Comparison of ENCODE assay signal across 27 cellular contexts in the genomic region with DNA sequence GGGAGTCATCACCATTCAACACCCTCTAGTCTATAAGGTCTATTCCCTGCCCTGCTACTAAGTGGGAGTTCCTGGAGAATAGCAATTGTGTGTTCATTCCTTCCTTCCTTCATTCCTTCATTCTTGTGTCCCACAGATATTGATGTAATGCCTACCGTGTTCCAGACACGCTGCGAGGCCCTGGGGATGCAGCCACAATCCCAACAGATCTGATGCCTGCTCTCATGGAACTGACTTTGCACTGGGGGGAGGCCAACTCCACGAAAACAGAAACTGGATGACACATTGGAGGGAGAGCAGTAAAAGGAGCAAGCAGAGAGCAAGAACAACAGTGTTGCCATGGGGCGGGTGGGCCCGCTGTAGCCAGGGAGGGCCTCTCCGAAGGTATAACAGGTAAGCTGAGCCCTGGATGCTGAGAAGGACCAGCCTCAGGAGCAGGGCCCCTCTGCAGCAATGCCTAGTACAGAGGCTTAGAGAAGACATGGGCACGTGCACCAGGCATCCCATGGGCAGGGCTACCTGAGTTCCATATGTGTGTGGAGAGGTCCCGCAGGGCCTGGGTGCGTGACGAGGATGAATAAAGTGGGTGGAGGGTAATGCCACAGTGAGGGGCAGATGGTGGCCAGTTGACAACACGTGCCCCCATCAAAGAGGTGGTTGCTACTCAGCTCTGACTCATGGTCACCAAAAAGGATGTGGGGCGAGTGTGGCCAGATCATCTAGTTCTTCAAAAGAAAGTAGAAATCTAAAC.
DNase-seq lines count a peak whose midpoint lies in the region; ATAC-seq, FAIRE-seq and TF ChIP-seq lines count a peak whose summit lies in the region.
"Had no signal": no experiment of that assay in that cellular context is flagged by ENCODE, and none has a peak within 500 bp of the region (broad histone marks: within the 10 kb centered on the region; RNA-seq: fewer than 3 reads in every experiment).

No MANE protein-coding gene starts in this region.

- H3K27me3 Mint-ChIP-seq in astrocyte (ENCODE audit: low read depth, unreplicated experiment) (no peaks in the 10 kb centered on the region), nephron progenitor cell (ENCODE audit: low read depth, poor library complexity) (peaks cover 12% of the 10 kb centered on the region)
- H3K27me3 Mint-ChIP-seq in activated CD8-positive, alpha-beta T cell treated with anti-CD3 and anti-CD28 coated beads, Interleukin-2, amount 10 ng/mL, durations not matched to agents 7 days and 5 days (ENCODE audit: low read depth): no peaks in the 10 kb centered on the region
- H3K27me3 Mint-ChIP-seq: activated CD4-positive, alpha-beta memory T cell treated with anti-CD3 and anti-CD28 coated beads for 36 hours had no signal

- H3K4me3 ChIP-seq in ACC112 (ENCODE audit: low read depth, low read length): no peak overlapping the region
- H3K4me3 ChIP-seq in astrocyte (ENCODE audit: insufficient read depth, low read depth, low read length): no peak overlapping the region
- H3K4me3 ChIP-seq in neuronal stem cell (ENCODE audit: low read length in 2 of 2): no peak overlapping the region
- no peak overlapping the region for H3K4me3 ChIP-seq in lower leg skin (ENCODE audit: low read depth, poor library complexity, severe bottlenecking)
- H3K4me3 ChIP-seq: colonic mucosa, gastrocnemius medialis, mucosa of descending colon, neural progenitor cell, psoas muscle, vagina had no signal

- WGBS in neuronal stem cell (ENCODE audit: extremely low coverage in 2 of 2, insufficient read length in 2 of 2, insufficient replicate concordance in 1 of 2), 2 donors: no CpG with 5 or more reads among the region's 13 CpGs
- WGBS in lower leg skin, 2 donors: 88 to 92% methylated on average over 13 of the region's 13 CpGs

- H3K4ac ChIP-seq in neuronal stem cell (ENCODE audit: low read length): no peak overlapping the region

- H3K14ac ChIP-seq in neuronal stem cell (ENCODE audit: low read length): no peak overlapping the region

- no peak overlapping the region for H3K23ac ChIP-seq in neuronal stem cell (ENCODE audit: low read depth, low read length, poor library complexity)

- no peaks in the 10 kb centered on the region for H3K79me1 ChIP-seq in neuronal stem cell (ENCODE audit: low read depth, low read length)

- H3K9me3 ChIP-seq in astrocyte (ENCODE audit: insufficient read depth, low read depth, low read length): no peaks in the 10 kb centered on the region
- H3K9me3 ChIP-seq in neuronal stem cell (replicated peaks in 1 of 2; ENCODE audit: control insufficient read depth in 2 of 2, insufficient read depth in 1 of 2, low read depth in 1 of 2, low read length in 2 of 2): no peaks in the 10 kb centered on the region
- H3K9me3 ChIP-seq: colonic mucosa, gastrocnemius medialis, mucosa of descending colon, psoas muscle, vagina had no signal

- H4K8ac ChIP-seq in neuronal stem cell (ENCODE audit: low read depth, low read length): no peak overlapping the region

- peaks cover 8% of the 10 kb centered on the region for H3K9me3 Mint-ChIP-seq in astrocyte (ENCODE audit: unreplicated experiment)
- H3K9me3 Mint-ChIP-seq in activated CD8-positive, alpha-beta T cell treated with anti-CD3 and anti-CD28 coated beads, Interleukin-2, amount 10 ng/mL, durations not matched to agents 7 days and 5 days (ENCODE audit: insufficient read depth): peaks cover 5% of the 10 kb centered on the region
- peaks cover 12% of the 10 kb centered on the region for H3K9me3 Mint-ChIP-seq in nephron progenitor cell

- H2BK12ac ChIP-seq in neuronal stem cell (ENCODE audit: low read length): no peak overlapping the region

- peak; percentile 52 for DNase-seq in HT1080 (ENCODE audit: low read depth)
- DNase-seq in astrocyte (ENCODE audit: low read depth): peak; percentile 66
- no peak for DNase-seq in neuronal stem cell (ENCODE audit: low spot score)
- no peak for DNase-seq in activated CD8-positive, alpha-beta T cell treated with anti-CD3 and anti-CD28 coated beads, Interleukin-2, amount 10 ng/mL, durations not matched to agents 7 days and 5 days
- no peak for DNase-seq in nephron progenitor cell
- no peak for DNase-seq in lower leg skin (ENCODE audit: low spot score in 2 of 2)
- DNase-seq: activated CD4-positive, alpha-beta memory T cell treated with anti-CD3 and anti-CD28 coated beads for 36 hours; activated effector memory CD4-positive, alpha-beta T cell treated with anti-CD3 and anti-CD28 coated beads, Interleukin-2, amount 50 U/mL, for 16 hours; activated naive CD8-positive, alpha-beta T cell treated with anti-CD3 and anti-CD28 coated beads, Interleukin-2, amount 50 U/mL, for 24 hours; C1 segment of cervical spinal cord; colonic mucosa; DND-41; gastrocnemius medialis; hippocampal formation; mucosa of descending colon; NCI-H1417; NCI-H2081; NCI-H82; psoas muscle; SHP77 had no signal

- H3K4me3 Mint-ChIP-seq in astrocyte (ENCODE audit: unreplicated experiment) (peak overlapping the region; percentile 18), nephron progenitor cell (no peak overlapping the region)
- no peak overlapping the region for H3K4me3 Mint-ChIP-seq in activated CD8-positive, alpha-beta T cell treated with anti-CD3 and anti-CD28 coated beads, Interleukin-2, amount 10 ng/mL, durations not matched to agents 7 days and 5 days
- H3K4me3 Mint-ChIP-seq: activated CD4-positive, alpha-beta memory T cell treated with anti-CD3 and anti-CD28 coated beads for 36 hours; activated naive CD8-positive, alpha-beta T cell treated with anti-CD3 and anti-CD28 coated beads, Interleukin-2, amount 50 U/mL, for 24 hours; neural progenitor cell had no signal

- H2BK15ac ChIP-seq in neuronal stem cell (ENCODE audit: low read length): no peak overlapping the region

- peak overlapping the region; percentile 16 for H2AK5ac ChIP-seq in neuronal stem cell (ENCODE audit: low read depth, low read length)

- H3K18ac ChIP-seq in neuronal stem cell (ENCODE audit: low read length): no peak overlapping the region

- H3K79me2 ChIP-seq in ACC112 (ENCODE audit: control insufficient read depth, insufficient read depth, low read length, unreplicated experiment) (no peaks in the 10 kb centered on the region), astrocyte (ENCODE audit: insufficient read depth, low read length) (peaks cover 18% of the 10 kb centered on the region)

- peaks cover 34% of the 10 kb centered on the region for H3K4me1 Mint-ChIP-seq in astrocyte (ENCODE audit: low read depth, unreplicated experiment)
- peaks cover 18% of the 10 kb centered on the region for H3K4me1 Mint-ChIP-seq in activated CD8-positive, alpha-beta T cell treated with anti-CD3 and anti-CD28 coated beads, Interleukin-2, amount 10 ng/mL, durations not matched to agents 7 days and 5 days (ENCODE audit: low read depth)
- peaks cover 9% of the 10 kb centered on the region for H3K4me1 Mint-ChIP-seq in nephron progenitor cell

- no peak overlapping the region for H2BK120ac ChIP-seq in neuronal stem cell (ENCODE audit: low read depth, low read length)

- no peak overlapping the region for H2BK5ac ChIP-seq in neuronal stem cell (ENCODE audit: low read length)

- peak overlapping the region; percentile 1 for H3K4me2 ChIP-seq in astrocyte (ENCODE audit: low read length)
- H3K4me2 ChIP-seq in neuronal stem cell (ENCODE audit: insufficient read depth, low read length, poor library complexity, severe bottlenecking): no peak overlapping the region
- H3K4me2 ChIP-seq: neural progenitor cell had no signal

- intact Hi-C loops in lower leg skin (cut with DNase I; ENCODE audit: low total_unique reads): no loop called here

- H3K36me3 ChIP-seq in ACC112 (ENCODE audit: insufficient read depth, low read length) (peaks cover 2% of the 10 kb centered on the region; the same call in 1 of the 2 replicates), astrocyte (ENCODE audit: insufficient read depth, low read length) (no peaks in the 10 kb centered on the region), neuronal stem cell (replicated peaks in 1 of 2; ENCODE audit: control insufficient read depth in 2 of 2, insufficient read depth in 2 of 2, low read length in 2 of 2) (no peaks in the 10 kb centered on the region)
- H3K36me3 ChIP-seq: colonic mucosa, gastrocnemius medialis, neural progenitor cell, vagina had no signal

- no peak for FAIRE-seq in astrocyte (lab: Jason Lieb, UNC)
- FAIRE-seq: islet of Langerhans had no signal

- H3K9ac ChIP-seq in astrocyte (ENCODE audit: low read length) (peak overlapping the region; percentile 92), neuronal stem cell (ENCODE audit: low read depth, low read length, poor library complexity) (peak overlapping the region; percentile 39)
- H3K9ac ChIP-seq: neural progenitor cell had no signal

- TF ChIP-seq CTCF in astrocyte (IDR thresholded peaks at IDR 0.05; ENCODE audit: insufficient read depth, low read depth, low read length) (no peak), nephron progenitor cell (IDR thresholded peaks at IDR 0.05) (no peak), lower leg skin (IDR thresholded peaks at IDR 0.05) (no peak)

- peaks cover 6% of the 10 kb centered on the region for H3K36me3 Mint-ChIP-seq in astrocyte (ENCODE audit: low read depth, unreplicated experiment)
- peaks cover 3% of the 10 kb centered on the region for H3K36me3 Mint-ChIP-seq in activated CD8-positive, alpha-beta T cell treated with anti-CD3 and anti-CD28 coated beads, Interleukin-2, amount 10 ng/mL, durations not matched to agents 7 days and 5 days (ENCODE audit: low read depth)
- peaks cover 4% of the 10 kb centered on the region for H3K36me3 Mint-ChIP-seq in nephron progenitor cell (ENCODE audit: low read depth)
- H3K36me3 Mint-ChIP-seq: neural progenitor cell had no signal

- no peak for ATAC-seq in activated CD8-positive, alpha-beta T cell treated with anti-CD3 and anti-CD28 coated beads, Interleukin-2, amount 10 ng/mL, durations not matched to agents 7 days and 5 days
- no peak for ATAC-seq in GM18861 (IDR thresholded peaks at IDR 0.05; ENCODE audit: unreplicated experiment)
- ATAC-seq: activated CD4-positive, CD25-positive, alpha-beta regulatory T cell treated with anti-CD3 and anti-CD28 coated beads, Interleukin-2, amount 50 U/mL, for 24 hours; activated naive CD8-positive, alpha-beta T cell treated with anti-CD3 and anti-CD28 coated beads, Interleukin-2, amount 50 U/mL, for 24 hours; esophagus mucosa; gastrocnemius medialis; mucosa of descending colon; psoas muscle had no signal

- POLR2A ChIA-PET in activated CD8-positive, alpha-beta T cell treated with anti-CD3 and anti-CD28 coated beads, Interleukin-2, amount 10 ng/mL, durations not matched to agents 7 days and 5 days (lab: Charles Lee): no interaction called here

- H3K27ac ChIP-seq in ACC112 (ENCODE audit: low read depth, low read length): peak overlapping the region; percentile 27; the same call in 1 of the 2 replicates
- H3K27ac ChIP-seq in astrocyte (ENCODE audit: low read depth, low read length): peak overlapping the region; percentile 100
- H3K27ac ChIP-seq in neuronal stem cell (replicated peaks; ENCODE audit: low read length): no peak overlapping the region
- H3K27ac ChIP-seq: colonic mucosa, gastrocnemius medialis, neural progenitor cell, psoas muscle, vagina had no signal

- H4K20me1 ChIP-seq in astrocyte (ENCODE audit: insufficient read depth, low read length): no peaks in the 10 kb centered on the region

- H2AFZ ChIP-seq in ACC112 (ENCODE audit: low read length, unreplicated experiment) (no peak overlapping the region), astrocyte (ENCODE audit: low read depth, low read length) (no peak overlapping the region), neuronal stem cell (ENCODE audit: low read length) (no peak overlapping the region)
- H2AFZ ChIP-seq: neural progenitor cell had no signal

- TF ChIP-seq POLR2A in lower leg skin (IDR thresholded peaks at IDR 0.05): no peak

- no peaks in the 10 kb centered on the region for H3K27me3 ChIP-seq in ACC112 (ENCODE audit: insufficient read depth, low read length)
- H3K27me3 ChIP-seq in astrocyte (ENCODE audit: insufficient read depth, low read length): no peaks in the 10 kb centered on the region
- H3K27me3 ChIP-seq in neuronal stem cell (ENCODE audit: control insufficient read depth in 3 of 3, insufficient read depth in 3 of 3, low read depth in 1 of 3, low read length in 3 of 3): no peaks in the 10 kb centered on the region
- H3K27me3 ChIP-seq: colonic mucosa, gastrocnemius medialis, neural progenitor cell, vagina had no signal

- H3K27ac Mint-ChIP-seq in astrocyte (ENCODE audit: unreplicated experiment): peak overlapping the region; percentile 85
- no peak overlapping the region for H3K27ac Mint-ChIP-seq in activated CD8-positive, alpha-beta T cell treated with anti-CD3 and anti-CD28 coated beads, Interleukin-2, amount 10 ng/mL, durations not matched to agents 7 days and 5 days
- H3K27ac Mint-ChIP-seq in nephron progenitor cell: no peak overlapping the region
- H3K27ac Mint-ChIP-seq: activated CD4-positive, alpha-beta memory T cell treated with anti-CD3 and anti-CD28 coated beads for 36 hours; activated naive CD8-positive, alpha-beta T cell treated with anti-CD3 and anti-CD28 coated beads, Interleukin-2, amount 50 U/mL, for 24 hours; neural progenitor cell had no signal

- CTCF ChIA-PET in activated CD8-positive, alpha-beta T cell treated with anti-CD3 and anti-CD28 coated beads, Interleukin-2, amount 10 ng/mL, durations not matched to agents 7 days and 5 days (lab: Charles Lee): interaction anchor here (0.7 to 1.7 kb wide), 2 partner anchors 226 to 274 kb away, joined by 3 read pairs; no protein-coding TSS in a partner anchor

- no peak overlapping the region for H4K91ac ChIP-seq in neuronal stem cell (ENCODE audit: low read depth, low read length, poor library complexity)

- H3K4me1 ChIP-seq in ACC112 (ENCODE audit: control insufficient read depth, insufficient read depth, low read length, unreplicated experiment) (peaks cover 32% of the 10 kb centered on the region), astrocyte (ENCODE audit: insufficient read depth, low read length) (peaks cover 48% of the 10 kb centered on the region), neuronal stem cell (ENCODE audit: control insufficient read depth in 2 of 2, insufficient read depth in 1 of 2, low read depth in 1 of 2, low read length in 2 of 2) (peaks cover 0 to 3% of the 10 kb centered on the region in 2 donors)
- H3K4me1 ChIP-seq: colonic mucosa, gastrocnemius medialis, neural progenitor cell had no signal

Comparison
In these comparisons a context has a peak if more than half of its experiments do, and no peak if none do; other contexts are left out.
1. DNase-seq: peak in HT1080 (single experiment) and astrocyte (single experiment); none in neuronal stem cell (single experiment), activated CD8-positive, alpha-beta T cell treated with anti-CD3 and anti-CD28 coated beads, Interleukin-2, amount 10 ng/mL, durations not matched to agents 7 days and 5 days (single experiment), nephron progenitor cell (single experiment) and lower leg skin (0 of 2).